Comparison of ENCODE assay signal across 6 cellular contexts in the genomic region with DNA sequence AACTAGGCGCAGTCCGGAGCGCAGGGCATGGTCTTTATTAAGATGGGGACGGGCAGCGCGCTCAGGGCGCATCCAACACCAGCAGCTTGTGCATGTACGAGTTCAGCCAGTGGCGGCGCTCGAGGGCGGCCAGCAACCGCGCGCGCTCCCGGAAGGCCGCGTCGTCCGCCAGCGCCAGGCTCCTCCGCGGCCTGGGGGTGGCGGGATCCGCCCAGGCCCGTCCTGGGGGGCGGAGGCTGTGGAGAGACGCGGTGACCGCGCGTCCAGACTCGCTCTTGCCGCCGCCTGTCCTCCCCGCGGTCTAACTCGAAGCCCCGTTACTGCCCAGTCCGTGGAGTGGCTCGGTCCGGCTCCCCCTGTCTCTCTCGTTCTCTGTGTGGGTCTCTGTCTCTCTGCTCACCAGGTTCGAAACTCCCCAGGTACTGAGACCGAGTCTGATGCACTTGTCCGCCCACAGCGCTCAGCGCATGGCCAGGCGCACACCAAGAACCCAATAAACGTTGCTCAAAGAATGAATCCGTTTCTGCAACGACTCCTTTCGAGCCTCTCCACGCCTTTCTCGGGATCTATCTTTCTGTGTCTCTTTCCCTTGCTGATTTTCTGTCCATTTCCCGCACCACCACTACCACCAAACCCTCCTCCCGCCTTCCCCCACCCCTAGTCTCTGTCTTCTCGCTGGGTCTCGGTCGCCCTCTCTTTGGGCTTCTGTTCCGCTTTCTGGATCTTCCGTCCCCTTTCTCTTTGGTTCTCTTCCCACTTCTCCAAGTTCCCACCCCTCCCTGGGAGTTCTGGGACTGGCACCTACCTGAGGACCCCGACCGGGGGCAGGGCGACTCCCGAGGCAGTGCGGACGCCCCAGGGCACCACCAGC. TPM values are rescaled to one million over a fixed set of nuclear protein-coding genes. Genes with fewer than 3 reads are reported as not detected.
A peak's percentile ranks its signal among the peaks of the same experiment; 100 is the strongest.
DNase-seq lines count a peak whose midpoint lies in the region; ATAC-seq and TF ChIP-seq lines count a peak whose summit lies in the region.

No MANE protein-coding gene starts in this region.

- H3K4me3 Mint-ChIP-seq in stimulated activated naive CD8-positive, alpha-beta T cell treated with anti-CD3 and anti-CD28 coated beads, Interleukin-15, amount 100 ng/mL, for 72 hours, result peak overlapping the region; percentile 74 to 89

- no peaks in the 10 kb centered on the region for H3K79me2 ChIP-seq in fibroblast of lung (ENCODE audit: control insufficient read depth, insufficient read depth, low read length)

- H3K27me3 ChIP-seq in fibroblast of lung (ENCODE audit: control insufficient read depth, insufficient read depth, low read length), result peaks cover 83% of the 10 kb centered on the region

- H4K20me1 ChIP-seq in fibroblast of lung (ENCODE audit: control insufficient read depth, extremely low read depth, insufficient read depth, low read length), result no peaks in the 10 kb centered on the region

- H3K4me3 ChIP-seq in GM12875 (ENCODE audit: low read depth, low read length) (no peak overlapping the region), SK-N-MC (peak overlapping the region; percentile 49), fibroblast of lung (replicated peaks in 1 of 4; ENCODE audit: control extremely low read depth in 1 of 4, insufficient read depth in 1 of 4, low read depth in 3 of 4, low read length in 4 of 4) (no peak overlapping the region)

- no peak overlapping the region for H3K4me2 ChIP-seq in fibroblast of lung (ENCODE audit: extremely low read depth, insufficient read depth, low read length)

- no peaks in the 10 kb centered on the region for H3K4me1 ChIP-seq in fibroblast of lung (ENCODE audit: control insufficient read depth, extremely low read depth, insufficient read depth, low read length)

- peak; percentile 66 for TF ChIP-seq CTCF in GM12875 (IDR thresholded peaks at IDR 0.05; ENCODE audit: borderline replicate concordance, insufficient read depth, low read depth, low read length)
- no peak for TF ChIP-seq CTCF in fibroblast of lung (conservative IDR thresholded peaks at IDR 0.05 in 1 of 2, IDR thresholded peaks at IDR 0.05 in 1 of 2; ENCODE audit: low read depth in 1 of 2, low read length in 2 of 2)
- no peak for TF ChIP-seq CTCF in omental fat pad (IDR thresholded peaks at IDR 0.05)

- H3K9me3 ChIP-seq in SK-N-MC (ENCODE audit: low read depth, low read length) (no peaks in the 10 kb centered on the region), fibroblast of lung (ENCODE audit: control insufficient read depth, insufficient read depth, low read depth, low read length) (no peaks in the 10 kb centered on the region)

- H3K27ac ChIP-seq in SK-N-MC (no peak overlapping the region), fibroblast of lung (ENCODE audit: insufficient read depth, low read length) (no peak overlapping the region)

- no peaks in the 10 kb centered on the region for H3K9me3 Mint-ChIP-seq in stimulated activated naive CD8-positive, alpha-beta T cell treated with anti-CD3 and anti-CD28 coated beads, Interleukin-15, amount 100 ng/mL, for 72 hours

- H3K4me1 Mint-ChIP-seq in stimulated activated naive CD8-positive, alpha-beta T cell treated with anti-CD3 and anti-CD28 coated beads, Interleukin-15, amount 100 ng/mL, for 72 hours, result peaks cover 67% of the 10 kb centered on the region

- no peak overlapping the region for H3K9ac ChIP-seq in SK-N-MC (ENCODE audit: insufficient read length)
- no peak overlapping the region for H3K9ac ChIP-seq in fibroblast of lung (ENCODE audit: insufficient read depth, low read length)

- peak; percentile 68 for ATAC-seq in stimulated activated naive CD8-positive, alpha-beta T cell treated with anti-CD3 and anti-CD28 coated beads, Interleukin-15, amount 100 ng/mL, for 72 hours
- no peak for ATAC-seq in omental fat pad (ENCODE audit: low FRiP score)

- DNase-seq in SK-N-MC (ENCODE audit: low read depth, low spot score) (no peak), fibroblast of lung (ENCODE audit: low read depth in 2 of 2) (peak; percentile 20 to 30), AG08395 (ENCODE audit: low spot score) (no peak), omental fat pad (ENCODE audit: low spot score) (no peak)
- peak; percentile 55 to 60 for DNase-seq in stimulated activated naive CD8-positive, alpha-beta T cell treated with anti-CD3 and anti-CD28 coated beads, Interleukin-15, amount 100 ng/mL, for 72 hours

- H2AFZ ChIP-seq in fibroblast of lung (ENCODE audit: low read length), result no peak overlapping the region

- H3K27ac Mint-ChIP-seq in stimulated activated naive CD8-positive, alpha-beta T cell treated with anti-CD3 and anti-CD28 coated beads, Interleukin-15, amount 100 ng/mL, for 72 hours, result peak overlapping the region in 1 of 2 donors; percentile 5

- H3K36me3 ChIP-seq in SK-N-MC (ENCODE audit: insufficient read depth, low read length) (no peaks in the 10 kb centered on the region), fibroblast of lung (ENCODE audit: control insufficient read depth, insufficient read depth, low read length) (no peaks in the 10 kb centered on the region)

- H3K27me3 Mint-ChIP-seq in stimulated activated naive CD8-positive, alpha-beta T cell treated with anti-CD3 and anti-CD28 coated beads, Interleukin-15, amount 100 ng/mL, for 72 hours, result peaks cover 100% of the 10 kb centered on the region

RNA-seq across cellular contexts. Expression of gene PTH2, which starts 0.6 kb away (rescaled TPM):
- total RNA-seq in fibroblast of lung, result not detected in 2 replicates
- not detected in 2 replicates for polyA plus RNA-seq in fibroblast of lung
- not detected in 2 replicates for polyA plus RNA-seq in fibroblast of lung (2012)
- not detected in 2 replicates for polyA minus RNA-seq in fibroblast of lung (ENCODE audit: low replicate concordance)
- not detected for total RNA-seq in omental fat pad

RNA-seq across cellular contexts. Expression of gene GFY, which starts 2.5 kb away (rescaled TPM):
- total RNA-seq in fibroblast of lung (not detected in 2 replicates), omental fat pad (not detected)
- polyA plus RNA-seq in fibroblast of lung, result not detected in 2 replicates
- not detected in 2 replicates for polyA plus RNA-seq in fibroblast of lung (2012)
- polyA minus RNA-seq in fibroblast of lung (ENCODE audit: low replicate concordance), result not detected in 2 replicates

RNA-seq across cellular contexts. Expression of gene SLC17A7, which starts 18.7 kb away (rescaled TPM):
- 0.33 TPM in 1 of 2 replicates, not detected in the other for total RNA-seq in fibroblast of lung
- 0.06 and 0.08 TPM in 2 replicates for polyA plus RNA-seq in fibroblast of lung
- polyA plus RNA-seq in fibroblast of lung (2012), result 0.10 TPM in 1 of 2 replicates, not detected in the other
- 1.0 TPM in 1 of 2 replicates, not detected in the other for polyA minus RNA-seq in fibroblast of lung (ENCODE audit: low replicate concordance)
- 1 to 10 TPM in 3 of 4 donors, under 1 TPM in 1; 0.48 to 6.3 (median 1.0) TPM for total RNA-seq in omental fat pad

RNA-seq across cellular contexts. Expression of gene PIH1D1, which starts 29.0 kb away (rescaled TPM):
- total RNA-seq in fibroblast of lung (94.5 and 110 TPM in 2 replicates), omental fat pad (10 to 100 TPM; 52.7 to 87.4 (median 75.7) TPM)
- 42.5 and 53.8 TPM in 2 replicates for polyA plus RNA-seq in fibroblast of lung
- 40.5 and 59.5 TPM in 2 replicates for polyA plus RNA-seq in fibroblast of lung (2012)
- 30.5 and 90.2 TPM in 2 replicates for polyA minus RNA-seq in fibroblast of lung (ENCODE audit: low replicate concordance)

RNA-seq across cellular contexts. Expression of gene ALDH16A1, which starts 30.4 kb away (rescaled TPM):
- total RNA-seq in fibroblast of lung, result 13.9 and 24.9 TPM in 2 replicates
- 2.4 and 4.3 TPM in 2 replicates for polyA plus RNA-seq in fibroblast of lung
- 7.1 and 14.6 TPM in 2 replicates for polyA plus RNA-seq in fibroblast of lung (2012)
- 4.0 and 5.1 TPM in 2 replicates for polyA minus RNA-seq in fibroblast of lung (ENCODE audit: low replicate concordance)
- 10 to 100 TPM; 20.3 to 48.1 (median 34.6) TPM for total RNA-seq in omental fat pad

Comparison
In these comparisons a context has a peak if more than half of its experiments do, and no peak if none do; other contexts are left out.
1. DNase-seq: peak in fibroblast of lung (2 of 2) and stimulated activated naive CD8-positive, alpha-beta T cell treated with anti-CD3 and anti-CD28 coated beads, Interleukin-15, amount 100 ng/mL, for 72 hours (2 of 2); none in SK-N-MC (single experiment), AG08395 (single experiment) and omental fat pad (single experiment).